21 cellular contexts compared by ENCODE assay signal in genomic region chr14:29953501-29953900, GRCh38.
DNase-seq lines count a peak whose midpoint lies in the region; ATAC-seq and TF ChIP-seq lines count a peak whose summit lies in the region.
"Had no signal": no experiment of that assay in that cellular context is flagged by ENCODE, and none has a peak within 500 bp of the region (broad histone marks: within the 10 kb centered on the region; RNA-seq: fewer than 3 reads in every experiment).

No MANE protein-coding gene starts in this region.

- no peak overlapping the region for H3K27ac ChIP-seq in SK-N-MC
- H3K27ac ChIP-seq: C4-2B, HL-60, Peyer's patch had no signal

- TF ChIP-seq CTCF in AG10803 (conservative IDR thresholded peaks at IDR 0.05; ENCODE audit: low read length) = no peak

- no peaks in the 10 kb centered on the region for H3K36me3 ChIP-seq in SK-N-MC (ENCODE audit: insufficient read depth, low read length)
- H3K36me3 ChIP-seq: Peyer's patch had no signal

- H3K4me3 ChIP-seq in AG10803 (ENCODE audit: low read length) = no peak overlapping the region
- H3K4me3 ChIP-seq in SK-N-MC = 0 out of 2 replicates have a peak overlapping the region, but pooled peaks have one; percentile 8
- H3K4me3 ChIP-seq: GM12878, Peyer's patch had no signal

- H3K9me3 ChIP-seq in SK-N-MC (ENCODE audit: low read depth, low read length) = no peaks in the 10 kb centered on the region
- H3K9me3 ChIP-seq: Peyer's patch had no signal

- peak; percentile 46 for ATAC-seq in HG03565 (IDR thresholded peaks at IDR 0.05; ENCODE audit: unreplicated experiment)
- ATAC-seq in GM21526 (IDR thresholded peaks at IDR 0.05; ENCODE audit: low FRiP score, unreplicated experiment) = no peak
- ATAC-seq: GM12878, Right ventricle myocardium inferior had no signal

- peak; percentile 13 for DNase-seq in AG10803 (ENCODE audit: low read depth)
- no peak for DNase-seq in SK-N-MC (ENCODE audit: low read depth, low spot score)
- peak; percentile 16 for DNase-seq in inferior parietal cortex (ENCODE audit: extremely low spot score)
- DNase-seq in activated gamma-delta T cell (lab: John Stamatoyannopoulos, UW) = no peak
- no peak for DNase-seq in hepatic stellate cell (ENCODE audit: low spot score)
- DNase-seq in medulla oblongata (ENCODE audit: extremely low spot score) = no peak
- DNase-seq: DMS 273 treated with DMSO at 0.1 percent for 48 hours, GDM1, H9, NCI-H1048, NCI-H1436 treated with DMSO at 0.1 percent for 48 hours, NCI-H2029 treated with DMSO at 0.1 percent for 48 hours, NCI-H510A treated with DMSO at 0.1 percent for 48 hours, NCI-H82, Peyer's patch had no signal

- no peak overlapping the region for H3K9ac ChIP-seq in SK-N-MC (ENCODE audit: insufficient read length)

Comparison
In these comparisons a context has a peak if more than half of its experiments do, and no peak if none do; other contexts are left out.
1. DNase-seq: peak in AG10803 (single experiment) and inferior parietal cortex (single experiment); none in SK-N-MC (single experiment), activated gamma-delta T cell (single experiment), hepatic stellate cell (single experiment) and medulla oblongata (single experiment).